3 cellular contexts compared by ENCODE assay signal in genomic region chr5:116896001-116896400, GRCh38.
"Had no signal": no experiment of that assay in that cellular context is flagged by ENCODE, and none has a peak within 500 bp of the region (broad histone marks: within the 10 kb centered on the region; RNA-seq: fewer than 3 reads in every experiment).

No MANE protein-coding gene starts in this region.

- ATAC-seq: GM12878 had no signal

- DNase-seq: GDM1, GF-D8 had no signal
